Comparison of ENCODE assay signal across 38 cellular contexts in genomic region chr12:50971946-50972345, GRCh38. TPM values are rescaled to one million over a fixed set of nuclear protein-coding genes. Genes with fewer than 3 reads are reported as not detected.
DNase-seq lines count a peak whose midpoint lies in the region; ATAC-seq, FAIRE-seq and TF ChIP-seq lines count a peak whose summit lies in the region.
"Had no signal": no experiment of that assay in that cellular context is flagged by ENCODE, and none has a peak within 500 bp of the region (broad histone marks: within the 10 kb centered on the region; RNA-seq: fewer than 3 reads in every experiment).

No MANE protein-coding gene starts in this region.

- BruUV-seq in HepG2 (replicated peaks; lab: Mats Ljungman, UMichigan): no TSS peak
- no TSS peak for BruUV-seq in endothelial cell of umbilical vein (replicated peaks; lab: Mats Ljungman, UMichigan)

- H4K20me1 ChIP-seq in HepG2 (ENCODE audit: insufficient read depth, low read length): no peaks in the 10 kb centered on the region
- no peaks in the 10 kb centered on the region for H4K20me1 ChIP-seq in endothelial cell of umbilical vein (replicated peaks; ENCODE audit: control insufficient read depth, extremely low read depth, insufficient read depth, low read length)

- H3K9me3 ChIP-seq in liver (ENCODE audit: control insufficient read depth in 4 of 4, low read length in 3 of 4) (no peaks in the 10 kb centered on the region), HepG2 (ENCODE audit: low read length) (peaks cover 6% of the 10 kb centered on the region; the same call in 1 of the 2 replicates), endothelial cell of umbilical vein (replicated peaks; ENCODE audit: control insufficient read depth, insufficient read depth, low read length) (no peaks in the 10 kb centered on the region)
- H3K9me3 ChIP-seq: adrenal gland, body of pancreas, heart left ventricle, lower lobe of right lung, testis had no signal

- no peak for TF ChIP-seq POLR2A in HepG2 (IDR thresholded peaks at IDR 0.05; ENCODE audit: insufficient read depth in 1 of 2, low read depth in 2 of 2, low read length in 2 of 2)
- no peak for TF ChIP-seq POLR2A in endothelial cell of umbilical vein (IDR thresholded peaks at IDR 0.05; ENCODE audit: low read depth, low read length)

- in situ Hi-C loops in HepG2 (cut with HindIII; ENCODE audit: extremely low pct_ligation_motif_present, low pct_unique_long_range_greater_than_20kb): no loop called here

- peaks cover 0 to 3% (median 0%) of the 10 kb centered on the region in 4 donors for H3K36me3 ChIP-seq in liver (ENCODE audit: control insufficient read depth in 4 of 4, insufficient read depth in 3 of 4, low read depth in 1 of 4, low read length in 3 of 4)
- H3K36me3 ChIP-seq in HepG2 (replicated peaks in 1 of 2; ENCODE audit: control insufficient read depth in 1 of 2, insufficient read depth in 2 of 2, low read length in 2 of 2): peaks cover 0 to 7% of the 10 kb centered on the region in 2 experiments; a peak in 1 of 5 replicates
- H3K36me3 ChIP-seq in endothelial cell of umbilical vein (ENCODE audit: control insufficient read depth in 2 of 2, extremely low read depth in 1 of 2, insufficient read depth in 2 of 2, low read length in 2 of 2): no peaks in the 10 kb centered on the region

- no peak for DNase-seq in HepG2 (ENCODE audit: low spot score)
- no peak for DNase-seq in endothelial cell of umbilical vein (ENCODE audit: low read depth, low spot score)
- DNase-seq in left lobe of liver (ENCODE audit: low spot score): no peak
- DNase-seq in activated CD4-positive, alpha-beta T cell treated with anti-CD3 and anti-CD28 coated beads, Interleukin-2, amount 50 U/mL, for 4 hours: no peak
- DNase-seq in activated naive CD4-positive, alpha-beta T cell treated with anti-CD3 and anti-CD28 coated beads for 36 hours: no peak
- DNase-seq in activated CD8-positive, alpha-beta memory T cell treated with anti-CD3 and anti-CD28 coated beads, Interleukin-2, amount 10 ng/mL, durations not matched to agents 7 days and 5 days: no peak
- DNase-seq in DMS 273 (lab: John Stamatoyannopoulos, UW; ENCODE audit: unreplicated experiment): no peak
- DNase-seq: activated CD4-positive, alpha-beta T cell treated with anti-CD3 and anti-CD28 coated beads, Interleukin-2, amount 10 ng/mL, durations not matched to agents 7 days and 5 days; activated T-cell treated with anti-CD3 and anti-CD28 coated beads, Interleukin-2, amount 50 U/mL, for 72 hours; adrenal gland; body of pancreas; CD4-positive, alpha-beta memory T cell; GOT3; heart left ventricle; Kasumi-1; lower lobe of right lung; MV-4-11; NCI-H1436 treated with DMSO at 0.1 percent for 48 hours; NCI-H2081 treated with DMSO at 0.1 percent for 48 hours; NCI-H2227 treated with DMSO at 0.1 percent for 48 hours; NCI-H526 treated with DMSO at 0.1 percent for 48 hours; NK-92 treated with Interleukin-12 subunit alpha and Interleukin-12 subunit beta, amount 100 ng/mL, for 24 hours; stimulated activated naive CD8-positive, alpha-beta T cell treated with anti-CD3 and anti-CD28 coated beads, Interleukin-15, Interleukin-2, amounts not matched to agents 100 U/mL and 50 U/mL, for 24 hours; T-cell; testis had no signal

- H3K9me1 ChIP-seq in endothelial cell of umbilical vein (replicated peaks; ENCODE audit: control insufficient read depth, extremely low read depth, insufficient read depth, low read length): no peaks in the 10 kb centered on the region

- intact Hi-C loops in HepG2 (cut with micrococcal nuclease; ENCODE audit: unreplicated experiment) (no loop called here), endothelial cell of umbilical vein (cut with micrococcal nuclease) (no loop called here)
- intact Hi-C loops in activated naive CD4-positive, alpha-beta T cell treated with anti-CD3 and anti-CD28 coated beads for 36 hours (cut with micrococcal nuclease): no loop called here

- H3K79me2 ChIP-seq in HepG2 (ENCODE audit: insufficient read depth, low read length): no peaks in the 10 kb centered on the region
- no peaks in the 10 kb centered on the region for H3K79me2 ChIP-seq in endothelial cell of umbilical vein (ENCODE audit: control insufficient read depth, insufficient read depth, low read length)

- TF ChIP-seq CTCF in liver (IDR thresholded peaks at IDR 0.05; ENCODE audit: low read depth, low read length, missing input control) (no peak), HepG2 (CRISPR knock-in tag; IDR thresholded peaks at IDR 0.05) (no peak), endothelial cell of umbilical vein (IDR thresholded peaks at IDR 0.05; ENCODE audit: extremely low read depth in 1 of 2, insufficient read depth in 1 of 2, low read depth in 1 of 2, low read length in 2 of 2) (no peak)

- no peak overlapping the region for H3K9ac ChIP-seq in liver (ENCODE audit: low read depth in 1 of 2, low read length in 2 of 2)
- no peak overlapping the region for H3K9ac ChIP-seq in HepG2 (ENCODE audit: insufficient read depth, low read depth, low read length)
- no peak overlapping the region for H3K9ac ChIP-seq in endothelial cell of umbilical vein (replicated peaks; ENCODE audit: extremely low read depth, insufficient read depth, low read length)

- H3K27ac Mint-ChIP-seq in activated naive CD4-positive, alpha-beta T cell treated with anti-CD3 and anti-CD28 coated beads for 36 hours: no peak overlapping the region
- no peak overlapping the region for H3K27ac Mint-ChIP-seq in activated CD8-positive, alpha-beta memory T cell treated with anti-CD3 and anti-CD28 coated beads, Interleukin-2, amount 10 ng/mL, durations not matched to agents 7 days and 5 days
- H3K27ac Mint-ChIP-seq: activated CD4-positive, alpha-beta T cell treated with anti-CD3 and anti-CD28 coated beads, Interleukin-2, amount 10 ng/mL, durations not matched to agents 7 days and 5 days; activated T-cell treated with anti-CD3 and anti-CD28 coated beads, Interleukin-2, amount 50 U/mL, for 72 hours; CD4-positive, alpha-beta memory T cell; natural killer cell treated with Interleukin-12 subunit alpha and Interleukin-12 subunit beta and Interleukin-15 and Interleukin-18, amount 100 ng/mL, for 72 hours; T-cell; WTC11 had no signal

- no peak overlapping the region for H3K4me3 Mint-ChIP-seq in activated naive CD4-positive, alpha-beta T cell treated with anti-CD3 and anti-CD28 coated beads for 36 hours
- H3K4me3 Mint-ChIP-seq in activated CD8-positive, alpha-beta memory T cell treated with anti-CD3 and anti-CD28 coated beads, Interleukin-2, amount 10 ng/mL, durations not matched to agents 7 days and 5 days: no peak overlapping the region
- H3K4me3 Mint-ChIP-seq: activated CD4-positive, alpha-beta T cell treated with anti-CD3 and anti-CD28 coated beads, Interleukin-2, amount 10 ng/mL, durations not matched to agents 7 days and 5 days; activated T-cell treated with anti-CD3 and anti-CD28 coated beads, Interleukin-2, amount 50 U/mL, for 72 hours; CD4-positive, alpha-beta memory T cell; natural killer cell treated with Interleukin-12 subunit alpha and Interleukin-12 subunit beta and Interleukin-15 and Interleukin-18, amount 100 ng/mL, for 72 hours; T-cell; WTC11 had no signal

- FAIRE-seq in HepG2 (lab: Jason Lieb, UNC): no peak
- FAIRE-seq in endothelial cell of umbilical vein (lab: Jason Lieb, UNC): peak; percentile 44
- FAIRE-seq: D721Med, endometrium had no signal

- no peaks in the 10 kb centered on the region for H3K27me3 Mint-ChIP-seq in activated naive CD4-positive, alpha-beta T cell treated with anti-CD3 and anti-CD28 coated beads for 36 hours (ENCODE audit: low read depth)
- H3K27me3 Mint-ChIP-seq in activated CD8-positive, alpha-beta memory T cell treated with anti-CD3 and anti-CD28 coated beads, Interleukin-2, amount 10 ng/mL, durations not matched to agents 7 days and 5 days: no peaks in the 10 kb centered on the region
- H3K27me3 Mint-ChIP-seq: activated CD4-positive, alpha-beta T cell treated with anti-CD3 and anti-CD28 coated beads, Interleukin-2, amount 10 ng/mL, durations not matched to agents 7 days and 5 days; CD4-positive, alpha-beta memory T cell; natural killer cell treated with Interleukin-12 subunit alpha and Interleukin-12 subunit beta and Interleukin-15 and Interleukin-18, amount 100 ng/mL, for 72 hours; T-cell had no signal

- no peak overlapping the region for H3K27ac ChIP-seq in liver (ENCODE audit: low read depth in 1 of 2, low read length in 2 of 2)
- H3K27ac ChIP-seq in HepG2 (ENCODE audit: extremely low read length, insufficient read depth, low read length): no peak overlapping the region
- no peak overlapping the region for H3K27ac ChIP-seq in endothelial cell of umbilical vein (ENCODE audit: insufficient read depth, low read depth, low read length)
- H3K27ac ChIP-seq: 22Rv1, adrenal gland, body of pancreas, heart left ventricle, lower lobe of right lung, testis had no signal

- POLR2A ChIA-PET in HepG2 (lab: Yijun Ruan, JAX): no interaction called here
- POLR2A ChIA-PET in endothelial cell of umbilical vein (lab: Charles Lee): no interaction called here

- TF ChIP-seq EP300 in HepG2 (IDR thresholded peaks at IDR 0.05; ENCODE audit: low read depth in 2 of 2, low read length in 2 of 2) (no peak), HepG2 (CRISPR knock-in tag; IDR thresholded peaks at IDR 0.05; ENCODE audit: borderline replicate concordance) (no peak)

- H3K4me2 ChIP-seq in HepG2 (ENCODE audit: low read depth, low read length) (no peak overlapping the region), endothelial cell of umbilical vein (ENCODE audit: insufficient read depth, low read length) (no peak overlapping the region)

- CTCF ChIA-PET in HepG2 (lab: Yijun Ruan, JAX; ENCODE audit: low intra/inter-chr PET ratio, low total read pairs) (no interaction called here), endothelial cell of umbilical vein (lab: Charles Lee) (no interaction called here)
- CTCF ChIA-PET in activated naive CD4-positive, alpha-beta T cell treated with anti-CD3 and anti-CD28 coated beads for 36 hours (lab: Charles Lee): no interaction called here
- CTCF ChIA-PET in activated CD8-positive, alpha-beta memory T cell treated with anti-CD3 and anti-CD28 coated beads, Interleukin-2, amount 10 ng/mL, durations not matched to agents 7 days and 5 days (lab: Charles Lee): no interaction called here

- H3K4me1 Mint-ChIP-seq in activated naive CD4-positive, alpha-beta T cell treated with anti-CD3 and anti-CD28 coated beads for 36 hours (ENCODE audit: low read depth): no peaks in the 10 kb centered on the region
- no peaks in the 10 kb centered on the region for H3K4me1 Mint-ChIP-seq in activated CD8-positive, alpha-beta memory T cell treated with anti-CD3 and anti-CD28 coated beads, Interleukin-2, amount 10 ng/mL, durations not matched to agents 7 days and 5 days
- H3K4me1 Mint-ChIP-seq: activated CD4-positive, alpha-beta T cell treated with anti-CD3 and anti-CD28 coated beads, Interleukin-2, amount 10 ng/mL, durations not matched to agents 7 days and 5 days; CD4-positive, alpha-beta memory T cell; T-cell; WTC11 had no signal

- H3K4me1 ChIP-seq in liver (ENCODE audit: control insufficient read depth in 4 of 4, insufficient read depth in 4 of 4, low read length in 3 of 4): peaks cover 2 to 12% (median 5%) of the 10 kb centered on the region in 4 donors
- peaks cover 17% of the 10 kb centered on the region for H3K4me1 ChIP-seq in HepG2 (ENCODE audit: insufficient read depth, low read length)
- no peaks in the 10 kb centered on the region for H3K4me1 ChIP-seq in endothelial cell of umbilical vein (ENCODE audit: control insufficient read depth, extremely low read depth, insufficient read depth, low read length)
- H3K4me1 ChIP-seq: adrenal gland, body of pancreas, heart left ventricle, lower lobe of right lung, testis had no signal

- dilution Hi-C loops in endothelial cell of umbilical vein (cut with MboI; ENCODE audit: extremely low pct_ligation_motif_present, low sequenced_read_pairs): no loop called here

- no peaks in the 10 kb centered on the region for H3K27me3 ChIP-seq in liver (ENCODE audit: control insufficient read depth in 4 of 4, insufficient read depth in 4 of 4, low read length in 3 of 4)
- no peaks in the 10 kb centered on the region for H3K27me3 ChIP-seq in HepG2 (ENCODE audit: control insufficient read depth in 1 of 2, insufficient read depth in 2 of 2, low read length in 2 of 2)
- H3K27me3 ChIP-seq in endothelial cell of umbilical vein (ENCODE audit: control insufficient read depth in 2 of 2, insufficient read depth in 2 of 2, low read length in 2 of 2): no peaks in the 10 kb centered on the region
- H3K27me3 ChIP-seq: adrenal gland, body of pancreas, heart left ventricle, testis had no signal

- ATAC-seq in HepG2: no peak
- peak; percentile 85 for ATAC-seq in left lobe of liver
- no peak for ATAC-seq in activated CD8-positive, alpha-beta memory T cell treated with anti-CD3 and anti-CD28 coated beads, Interleukin-2, amount 10 ng/mL, durations not matched to agents 7 days and 5 days
- ATAC-seq: activated T-cell treated with anti-CD3 and anti-CD28 coated beads, Interleukin-2, amount 50 U/mL, for 72 hours; body of pancreas; heart left ventricle; lower lobe of right lung; natural killer cell treated with Interleukin-12 subunit alpha and Interleukin-12 subunit beta and Interleukin-15 and Interleukin-18, amount 100 ng/mL, for 72 hours; stimulated activated naive CD8-positive, alpha-beta T cell treated with anti-CD3 and anti-CD28 coated beads, Interleukin-15, Interleukin-2, amounts not matched to agents 100 U/mL and 50 U/mL, for 24 hours; T-cell; WTC11 had no signal

- no peaks in the 10 kb centered on the region for H3K9me3 Mint-ChIP-seq in activated naive CD4-positive, alpha-beta T cell treated with anti-CD3 and anti-CD28 coated beads for 36 hours
- H3K9me3 Mint-ChIP-seq in activated CD8-positive, alpha-beta memory T cell treated with anti-CD3 and anti-CD28 coated beads, Interleukin-2, amount 10 ng/mL, durations not matched to agents 7 days and 5 days (ENCODE audit: low read depth): peaks cover 5% of the 10 kb centered on the region
- H3K9me3 Mint-ChIP-seq: CD4-positive, alpha-beta memory T cell; natural killer cell treated with Interleukin-12 subunit alpha and Interleukin-12 subunit beta and Interleukin-15 and Interleukin-18, amount 100 ng/mL, for 72 hours; T-cell had no signal

- peaks cover 22% of the 10 kb centered on the region for H3K36me3 Mint-ChIP-seq in activated naive CD4-positive, alpha-beta T cell treated with anti-CD3 and anti-CD28 coated beads for 36 hours (ENCODE audit: low read depth)
- H3K36me3 Mint-ChIP-seq in activated CD8-positive, alpha-beta memory T cell treated with anti-CD3 and anti-CD28 coated beads, Interleukin-2, amount 10 ng/mL, durations not matched to agents 7 days and 5 days: peaks cover 37% of the 10 kb centered on the region

- no peak overlapping the region for H2AFZ ChIP-seq in HepG2 (ENCODE audit: low read length)
- H2AFZ ChIP-seq in endothelial cell of umbilical vein (ENCODE audit: low read depth, low read length): no peak overlapping the region

- peak; percentile 48 to 54 for TF ChIP-seq RAD21 in liver (IDR thresholded peaks at IDR 0.05)
- no peak for TF ChIP-seq RAD21 in HepG2 (CRISPR knock-in tag; IDR thresholded peaks at IDR 0.05)

- no peak overlapping the region for H3K4me3 ChIP-seq in liver (ENCODE audit: low read depth in 1 of 3, low read length in 3 of 3)
- H3K4me3 ChIP-seq in HepG2 (replicated peaks in 1 of 3; ENCODE audit: insufficient read depth in 1 of 3, low read depth in 2 of 3, low read length in 3 of 3): no peak overlapping the region
- no peak overlapping the region for H3K4me3 ChIP-seq in endothelial cell of umbilical vein (replicated peaks in 1 of 3; ENCODE audit: insufficient read depth in 1 of 3, low read depth in 1 of 3, low read length in 3 of 3)
- H3K4me3 ChIP-seq: adrenal gland, body of pancreas, heart left ventricle, lower lobe of right lung, skin epidermis, testis had no signal

RNA-seq across cellular contexts. Expression of gene HIGD1C, which starts 19.6 kb away (rescaled TPM):
- total RNA-seq in liver (not detected), HepG2 (2016; rRNA removed; fragmentation: Illumina TruSeq; extraction: Trizol) (not detected in 2 replicates), endothelial cell of umbilical vein (not detected in 2 replicates), left lobe of liver (not detected)
- polyA plus RNA-seq in liver (not detected), HepG2 (2011; rRNA removed) (not detected in 2 replicates), endothelial cell of umbilical vein (not detected in 2 replicates)
- not detected in 2 replicates for total RNA-seq in HepG2 (2016; cell fraction: cytosol; rRNA removed; fragmentation: Illumina TruSeq; extraction: Trizol; ENCODE audit: low read depth)
- not detected in 2 replicates for total RNA-seq in HepG2 (2016; cell fraction: insoluble cytoplasmic fraction; rRNA removed; fragmentation: Illumina TruSeq; extraction: Trizol)
- total RNA-seq in HepG2 (2016; cell fraction: membrane; rRNA removed; fragmentation: Illumina TruSeq; extraction: Trizol): not detected in 2 replicates
- not detected in 2 replicates for total RNA-seq in HepG2 (2016; cell fraction: nucleus; rRNA removed; fragmentation: Illumina TruSeq; extraction: Trizol)
- polyA plus RNA-seq in HepG2 (2011; cell fraction: cytosol; rRNA removed): not detected in 2 replicates
- not detected in 2 replicates for polyA plus RNA-seq in HepG2 (2011; cell fraction: nucleus; rRNA removed)
- polyA plus RNA-seq in HepG2 (2012): not detected in 2 replicates
- not detected in 2 replicates for polyA plus RNA-seq in HepG2 (2016; cell fraction: cytosol; fragmentation: Illumina TruSeq; extraction: Trizol; ENCODE audit: low read depth)
- not detected in 2 replicates for polyA plus RNA-seq in HepG2 (2016; cell fraction: insoluble cytoplasmic fraction; fragmentation: Illumina TruSeq; extraction: Trizol; ENCODE audit: low read depth)
- polyA plus RNA-seq in HepG2 (2016; cell fraction: membrane; fragmentation: Illumina TruSeq; extraction: Trizol; ENCODE audit: low read depth): not detected in 2 replicates
- polyA plus RNA-seq in HepG2 (2016; cell fraction: nucleus; fragmentation: Illumina TruSeq; extraction: Trizol; ENCODE audit: insufficient read depth, low read depth): not detected in 2 replicates
- not detected in 2 replicates for polyA minus RNA-seq in HepG2 (2011; rRNA and poly(A)+ RNA removed; ENCODE audit: low replicate concordance)
- polyA minus RNA-seq in HepG2 (2011; cell fraction: cytosol; rRNA and poly(A)+ RNA removed): not detected in 2 replicates
- polyA minus RNA-seq in HepG2 (2011; cell fraction: nucleus; rRNA and poly(A)+ RNA removed): not detected in 2 replicates
- not detected in 2 replicates for polyA plus RNA-seq in endothelial cell of umbilical vein (2011; cell fraction: cytosol; rRNA removed)
- polyA plus RNA-seq in endothelial cell of umbilical vein (2011; cell fraction: nucleus; rRNA removed): not detected in 2 replicates
- polyA plus RNA-seq in endothelial cell of umbilical vein (2012): not detected in 2 replicates
- not detected in 2 replicates for polyA minus RNA-seq in endothelial cell of umbilical vein
- polyA minus RNA-seq in endothelial cell of umbilical vein (2011; cell fraction: cytosol; rRNA and poly(A)+ RNA removed): not detected
- not detected in 2 replicates for polyA minus RNA-seq in endothelial cell of umbilical vein (2011; cell fraction: nucleus; rRNA and poly(A)+ RNA removed)
- total RNA-seq in activated naive CD4-positive, alpha-beta T cell treated with anti-CD3 and anti-CD28 coated beads for 36 hours: not detected
- not detected for total RNA-seq in activated CD8-positive, alpha-beta memory T cell treated with anti-CD3 and anti-CD28 coated beads, Interleukin-2, amount 10 ng/mL, durations not matched to agents 7 days and 5 days
- total RNA-seq: activated CD4-positive, alpha-beta T cell treated with anti-CD3 and anti-CD28 coated beads, Interleukin-2, amount 10 ng/mL, durations not matched to agents 7 days and 5 days; activated T-cell treated with anti-CD3 and anti-CD28 coated beads, Interleukin-2, amount 50 U/mL, for 72 hours; adrenal gland; body of pancreas; CD4-positive, alpha-beta memory T cell; dermis microvascular lymphatic vessel endothelial cell; heart left ventricle; kidney epithelial cell; lower lobe of right lung; natural killer cell treated with Interleukin-12 subunit alpha and Interleukin-12 subunit beta and Interleukin-15 and Interleukin-18, amount 100 ng/mL, for 72 hours; omental fat pad; pulmonary artery endothelial cell; SK-MEL-5; T-cell; testis; ureter; WTC11 had no signal
- polyA plus RNA-seq: adrenal gland; CD4-positive, alpha-beta memory T cell; heart left ventricle had no signal

RNA-seq across cellular contexts. Expression of gene SLC11A2, which starts 54.2 kb away (rescaled TPM):
- 100 to 1,000 TPM in 1 of 2 donors, 10 to 100 TPM in 1; 80.1 to 108 TPM for total RNA-seq in liver
- 10 to 100 TPM; 15.2 to 24.2 TPM for polyA plus RNA-seq in liver
- total RNA-seq in HepG2 (2016; rRNA removed; fragmentation: Illumina TruSeq; extraction: Trizol): 46.0 and 71.7 TPM in 2 replicates
- total RNA-seq in HepG2 (2016; cell fraction: cytosol; rRNA removed; fragmentation: Illumina TruSeq; extraction: Trizol; ENCODE audit: low read depth): 12.8 and 15.2 TPM in 2 replicates
- total RNA-seq in HepG2 (2016; cell fraction: insoluble cytoplasmic fraction; rRNA removed; fragmentation: Illumina TruSeq; extraction: Trizol): 46.0 and 72.7 TPM in 2 replicates
- 27.2 and 30.1 TPM in 2 replicates for total RNA-seq in HepG2 (2016; cell fraction: membrane; rRNA removed; fragmentation: Illumina TruSeq; extraction: Trizol)
- 88.4 and 99.6 TPM in 2 replicates for total RNA-seq in HepG2 (2016; cell fraction: nucleus; rRNA removed; fragmentation: Illumina TruSeq; extraction: Trizol)
- 69.0 and 77.0 TPM in 2 replicates for polyA plus RNA-seq in HepG2 (2011; rRNA removed)
- 49.4 and 74.9 TPM in 2 replicates for polyA plus RNA-seq in HepG2 (2011; cell fraction: cytosol; rRNA removed)
- polyA plus RNA-seq in HepG2 (2011; cell fraction: nucleus; rRNA removed): 104 and 109 TPM in 2 replicates
- polyA plus RNA-seq in HepG2 (2012): 45.2 and 67.1 TPM in 2 replicates
- 4.6 and 4.8 TPM in 2 replicates for polyA plus RNA-seq in HepG2 (2016; cell fraction: cytosol; fragmentation: Illumina TruSeq; extraction: Trizol; ENCODE audit: low read depth)
- 28.1 and 31.7 TPM in 2 replicates for polyA plus RNA-seq in HepG2 (2016; cell fraction: insoluble cytoplasmic fraction; fragmentation: Illumina TruSeq; extraction: Trizol; ENCODE audit: low read depth)
- 11.2 and 12.2 TPM in 2 replicates for polyA plus RNA-seq in HepG2 (2016; cell fraction: membrane; fragmentation: Illumina TruSeq; extraction: Trizol; ENCODE audit: low read depth)
- 95.3 and 96.3 TPM in 2 replicates for polyA plus RNA-seq in HepG2 (2016; cell fraction: nucleus; fragmentation: Illumina TruSeq; extraction: Trizol; ENCODE audit: insufficient read depth, low read depth)
- polyA minus RNA-seq in HepG2 (2011; rRNA and poly(A)+ RNA removed; ENCODE audit: low replicate concordance): 122 and 227 TPM in 2 replicates
- 58.3 and 68.0 TPM in 2 replicates for polyA minus RNA-seq in HepG2 (2011; cell fraction: cytosol; rRNA and poly(A)+ RNA removed)
- polyA minus RNA-seq in HepG2 (2011; cell fraction: nucleus; rRNA and poly(A)+ RNA removed): 136 and 147 TPM in 2 replicates
- total RNA-seq in endothelial cell of umbilical vein: 41.1 and 56.4 TPM in 2 replicates
- polyA plus RNA-seq in endothelial cell of umbilical vein: 42.3 and 47.5 TPM in 2 replicates
- 19.8 and 21.3 TPM in 2 replicates for polyA plus RNA-seq in endothelial cell of umbilical vein (2011; cell fraction: cytosol; rRNA removed)
- 92.9 and 102 TPM in 2 replicates for polyA plus RNA-seq in endothelial cell of umbilical vein (2011; cell fraction: nucleus; rRNA removed)
- polyA plus RNA-seq in endothelial cell of umbilical vein (2012): 37.9 and 41.6 TPM in 2 replicates
- polyA minus RNA-seq in endothelial cell of umbilical vein: 152 and 194 TPM in 2 replicates
- 35.7 TPM for polyA minus RNA-seq in endothelial cell of umbilical vein (2011; cell fraction: cytosol; rRNA and poly(A)+ RNA removed)
- polyA minus RNA-seq in endothelial cell of umbilical vein (2011; cell fraction: nucleus; rRNA and poly(A)+ RNA removed): 56.1 and 72.3 TPM in 2 replicates
- 31.2 TPM for total RNA-seq in left lobe of liver
- total RNA-seq in activated naive CD4-positive, alpha-beta T cell treated with anti-CD3 and anti-CD28 coated beads for 36 hours: 10 to 100 TPM; 18.6 to 27.0 TPM
- 10 to 100 TPM; 38.2 to 42.3 TPM for total RNA-seq in activated CD8-positive, alpha-beta memory T cell treated with anti-CD3 and anti-CD28 coated beads, Interleukin-2, amount 10 ng/mL, durations not matched to agents 7 days and 5 days
